16 cellular contexts compared by ENCODE assay signal in genomic region chr18:58280159-58280540, GRCh38.
"Had no signal": no experiment of that assay in that cellular context is flagged by ENCODE, and none has a peak within 500 bp of the region (broad histone marks: within the 10 kb centered on the region; RNA-seq: fewer than 3 reads in every experiment).

No MANE protein-coding gene starts in this region.

- H3K27ac ChIP-seq: neural progenitor cell, skin epidermis had no signal

- H3K27me3 ChIP-seq: neural progenitor cell, pancreas had no signal

- DNase-seq: activated CD4-positive, alpha-beta T cell treated with anti-CD3 and anti-CD28 coated beads, Interleukin-2, amount 50 U/mL, for 4 hours; activated CD4-positive, CD25-positive, alpha-beta regulatory T cell treated with anti-CD3 and anti-CD28 coated beads, Interleukin-2, amount 50 U/mL, for 72 hours; activated naive CD4-positive, alpha-beta T cell treated with Interleukin-2 at 50 U/mL for 16 hours; anterior cingulate cortex; cortex of kidney; effector CD8-positive, alpha-beta T cell; foreskin fibroblast; hippocampal formation; kidney; naive B cell; pancreas; retina had no signal

- H3K4me3 ChIP-seq: lung, neural progenitor cell, pancreas, skin epidermis had no signal

- H3K36me3 ChIP-seq: neural progenitor cell, pancreas had no signal

- H3K9me3 ChIP-seq: pancreas had no signal

- ATAC-seq: activated T-helper 17 cell treated with anti-CD3 and anti-CD28 coated beads, Interleukin-2, amount 50 U/mL, for 72 hours; pancreas had no signal
